ENCODE assay signal across 24 cellular contexts in genomic region chrX:118780509-118780908, GRCh38. TPM values are rescaled to one million over a fixed set of nuclear protein-coding genes. Genes with fewer than 3 reads are reported as not detected.
"Had no signal": no experiment of that assay in that cellular context is flagged by ENCODE, and none has a peak within 500 bp of the region (broad histone marks: within the 10 kb centered on the region; RNA-seq: fewer than 3 reads in every experiment).

No MANE protein-coding gene starts in this region.

- H3K9me3 Mint-ChIP-seq: activated naive CD8-positive, alpha-beta T cell treated with anti-CD3 and anti-CD28 coated beads, Interleukin-2, amount 50 U/mL, for 24 hours; activated T-helper 1 cell treated with anti-CD3 and anti-CD28 coated beads, Interleukin-12 subunit alpha, Interleukin-12 subunit beta, Interleukin-2, Interleukin-4 antibody, amounts not matched to agents 30 ng/mL and 10 ng/mL and 1 ng/mL, durations not matched to agents 14 hours and 24 hours and 36 hours; immature natural killer cell; naive B cell; neural progenitor cell; stimulated activated naive B cell treated with anti-CD40 and anti-IgM and Interleukin-4, amounts not matched to agents 10 μg/mL and 1 μg/mL and 100 μg/mL, for 72 hours; T-cell; type B pancreatic cell had no signal

- H3K27me3 ChIP-seq: foreskin keratinocyte, neural progenitor cell had no signal

- ATAC-seq: activated naive CD8-positive, alpha-beta T cell treated with anti-CD3 and anti-CD28 coated beads, Interleukin-2, amount 50 U/mL, for 24 hours; foreskin keratinocyte; pancreas; stimulated activated naive B cell treated with anti-CD40 and anti-IgM and Interleukin-4, amounts not matched to agents 10 μg/mL and 1 μg/mL and 100 μg/mL, for 72 hours; T-cell had no signal

- H3K27ac Mint-ChIP-seq: activated naive CD8-positive, alpha-beta T cell treated with anti-CD3 and anti-CD28 coated beads, Interleukin-2, amount 50 U/mL, for 24 hours; activated T-helper 1 cell treated with anti-CD3 and anti-CD28 coated beads, Interleukin-12 subunit alpha, Interleukin-12 subunit beta, Interleukin-2, Interleukin-4 antibody, amounts not matched to agents 30 ng/mL and 10 ng/mL and 1 ng/mL, durations not matched to agents 14 hours and 24 hours and 36 hours; immature natural killer cell; neural progenitor cell; stimulated activated naive B cell treated with anti-CD40 and anti-IgM and Interleukin-4, amounts not matched to agents 10 μg/mL and 1 μg/mL and 100 μg/mL, for 72 hours; T-cell; type B pancreatic cell had no signal

- H3K4me3 ChIP-seq: dorsolateral prefrontal cortex, lung, neural progenitor cell, pancreas had no signal

- H3K4me3 Mint-ChIP-seq: activated naive CD8-positive, alpha-beta T cell treated with anti-CD3 and anti-CD28 coated beads, Interleukin-2, amount 50 U/mL, for 24 hours; activated T-helper 1 cell treated with anti-CD3 and anti-CD28 coated beads, Interleukin-12 subunit alpha, Interleukin-12 subunit beta, Interleukin-2, Interleukin-4 antibody, amounts not matched to agents 30 ng/mL and 10 ng/mL and 1 ng/mL, durations not matched to agents 14 hours and 24 hours and 36 hours; immature natural killer cell; naive B cell; neural progenitor cell; stimulated activated naive B cell treated with anti-CD40 and anti-IgM and Interleukin-4, amounts not matched to agents 10 μg/mL and 1 μg/mL and 100 μg/mL, for 72 hours; T-cell; type B pancreatic cell had no signal

- H3K9me3 ChIP-seq: pancreas, SK-N-SH had no signal

- H3K4me1 Mint-ChIP-seq: activated naive CD8-positive, alpha-beta T cell treated with anti-CD3 and anti-CD28 coated beads, Interleukin-2, amount 50 U/mL, for 24 hours; immature natural killer cell; neural progenitor cell; T-cell had no signal

- DNase-seq: activated CD4-positive, CD25-positive, alpha-beta regulatory T cell treated with anti-CD3 and anti-CD28 coated beads, Interleukin-2, amount 50 U/mL, for 72 hours; activated naive CD4-positive, alpha-beta T cell treated with Interleukin-2 at 50 U/mL for 16 hours; activated naive CD8-positive, alpha-beta T cell treated with anti-CD3 and anti-CD28 coated beads, Interleukin-2, amount 50 U/mL, for 24 hours; aorta; cerebellar nuclear complex; dorsolateral prefrontal cortex; erythroblast; foreskin keratinocyte; head of caudate nucleus; immature natural killer cell; midbrain; naive B cell; pancreas; SK-N-SH; stimulated activated CD4-positive, alpha-beta T cell treated with anti-CD3 and anti-CD28 coated beads, Interleukin-15, amount 100 ng/mL, for 24 hours; stimulated activated CD4-positive, alpha-beta T cell treated with anti-CD3 and anti-CD28 coated beads, Interleukin-4, amount 100 ng/mL, for 1 hour; stimulated activated naive B cell treated with anti-CD40 and anti-IgM and Interleukin-4, amounts not matched to agents 10 μg/mL and 1 μg/mL and 100 μg/mL, for 72 hours; T-cell; T-helper 9 cell had no signal

- H3K27me3 Mint-ChIP-seq: naive B cell; stimulated activated naive B cell treated with anti-CD40 and anti-IgM and Interleukin-4, amounts not matched to agents 10 μg/mL and 1 μg/mL and 100 μg/mL, for 72 hours; type B pancreatic cell had no signal

- H3K27ac ChIP-seq: dorsolateral prefrontal cortex, foreskin keratinocyte, neural progenitor cell, pancreas had no signal

- H3K36me3 Mint-ChIP-seq: immature natural killer cell, naive B cell, T-cell had no signal

- H3K9ac ChIP-seq: neural progenitor cell, SK-N-SH had no signal

- H3K4me1 ChIP-seq: foreskin keratinocyte, neural progenitor cell, pancreas had no signal

- H3K36me3 ChIP-seq: neural progenitor cell, pancreas had no signal

RNA-seq across cellular contexts. Expression of gene ZCCHC12, which starts 43.1 kb away (rescaled TPM):
- total RNA-seq: activated CD8-positive, alpha-beta memory T cell treated with anti-CD3 and anti-CD28 coated beads for 36 hours; foreskin keratinocyte had no signal
- polyA plus RNA-seq: aorta, foreskin keratinocyte, immature natural killer cell had no signal
